In the genomic region with DNA sequence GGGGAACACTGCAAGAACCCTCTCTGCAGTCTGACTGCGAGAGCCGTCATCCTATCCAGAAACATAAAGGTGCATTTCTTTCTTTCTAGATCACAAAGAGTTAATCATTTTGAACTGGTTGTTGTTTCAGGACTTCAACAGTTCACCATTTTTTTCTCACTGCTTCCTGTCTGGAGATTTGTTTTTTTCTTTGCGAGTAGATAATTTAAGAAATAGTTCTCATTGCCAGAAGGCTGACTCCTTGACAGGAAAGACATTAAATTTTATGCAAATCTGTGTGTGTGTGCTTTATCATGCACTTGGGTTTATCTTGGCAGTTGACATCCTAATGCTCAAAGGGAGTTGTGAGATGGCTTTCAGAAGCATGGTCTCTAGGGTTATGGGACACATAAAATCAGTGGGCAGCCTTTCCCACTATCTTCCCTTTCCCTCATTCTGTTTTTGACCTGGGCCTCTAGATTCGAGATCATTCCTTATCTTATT, we compare ENCODE assay signal across 10 cellular contexts.
A peak's percentile ranks its signal among the peaks of the same experiment; 100 is the strongest.
DNase-seq lines count a peak whose midpoint lies in the region; ATAC-seq and TF ChIP-seq lines count a peak whose summit lies in the region.
"Had no signal": no experiment of that assay in that cellular context is flagged by ENCODE, and none has a peak within 500 bp of the region (broad histone marks: within the 10 kb centered on the region; RNA-seq: fewer than 3 reads in every experiment).

No MANE protein-coding gene starts in this region.

- H3K4me2 ChIP-seq in SU-DHL-6 (ENCODE audit: low read depth, low read length, poor library complexity, severe bottlenecking), result peak overlapping the region; percentile 71

- DNase-seq in pulmonary artery endothelial cell (ENCODE audit: low read depth, low spot score) (peak; percentile 20), NCI-H82 treated with DMSO at 0.1 percent for 48 hours (lab: John Stamatoyannopoulos, UW; ENCODE audit: unreplicated experiment) (no peak), NCI-H748 (lab: John Stamatoyannopoulos, UW; ENCODE audit: unreplicated experiment) (no peak), NCI-H1048 (lab: John Stamatoyannopoulos, UW) (no peak)
- DNase-seq: esophagus squamous epithelium, NCI-H510A had no signal

- H3K9me2 ChIP-seq in SU-DHL-6 (replicated peaks; ENCODE audit: insufficient read depth, low read length), result no peaks in the 10 kb centered on the region

- H3K27me3 ChIP-seq in SU-DHL-6 (ENCODE audit: low read length), result no peaks in the 10 kb centered on the region
- H3K27me3 ChIP-seq: esophagus squamous epithelium had no signal

- ATAC-seq in GM19023 (IDR thresholded peaks at IDR 0.05; ENCODE audit: unreplicated experiment) (peak; percentile 50), HG02763 (IDR thresholded peaks at IDR 0.05; ENCODE audit: unreplicated experiment) (peak; percentile 50)

- no peaks in the 10 kb centered on the region for H4K20me1 ChIP-seq in SU-DHL-6 (ENCODE audit: low read depth, low read length)

- H3K9me3 ChIP-seq in SU-DHL-6 (ENCODE audit: insufficient read depth, low read length), result no peaks in the 10 kb centered on the region
- H3K9me3 ChIP-seq: prostate gland had no signal

- peak overlapping the region; percentile 20 for H3K4me3 ChIP-seq in SU-DHL-6 (ENCODE audit: insufficient read depth, low read length, poor library complexity, severe bottlenecking)
- H3K4me3 ChIP-seq: esophagus squamous epithelium, prostate gland had no signal

- H3F3A ChIP-seq in SU-DHL-6 (ENCODE audit: insufficient read depth), result peaks cover 86% of the 10 kb centered on the region

- no peaks in the 10 kb centered on the region for H3K79me2 ChIP-seq in SU-DHL-6 (ENCODE audit: insufficient read depth, low read length)

- H3K27ac ChIP-seq in SU-DHL-6 (ENCODE audit: low read depth, low read length), result peak overlapping the region; percentile 98
- H3K27ac ChIP-seq: esophagus squamous epithelium had no signal

- peak overlapping the region; percentile 69 for H3K9ac ChIP-seq in SU-DHL-6 (ENCODE audit: low read length)

- H3K36me3 ChIP-seq in SU-DHL-6 (ENCODE audit: low read length), result no peaks in the 10 kb centered on the region
- H3K36me3 ChIP-seq: esophagus squamous epithelium, prostate gland had no signal

- H2AFZ ChIP-seq in SU-DHL-6 (ENCODE audit: low read depth, low read length, severe bottlenecking), result no peak overlapping the region

- TF ChIP-seq CTCF in SU-DHL-6 (IDR thresholded peaks at IDR 0.05; ENCODE audit: insufficient read depth, low read length, poor library complexity, severe bottlenecking), result no peak
